In genomic region chr6:34063641-34064040, GRCh38 we compare ENCODE assay signal across 16 cellular contexts.
"Had no signal": no experiment of that assay in that cellular context is flagged by ENCODE, and none has a peak within 500 bp of the region (broad histone marks: within the 10 kb centered on the region; RNA-seq: fewer than 3 reads in every experiment).

No MANE protein-coding gene starts in this region.

- H3K9me3 ChIP-seq: neutrophil, right atrium auricular region, thyroid gland had no signal

- DNase-seq: activated CD4-positive, alpha-beta memory T cell treated with anti-CD3 and anti-CD28 coated beads, Interleukin-2, amount 10 ng/mL, durations not matched to agents 7 days and 5 days; activated CD4-positive, alpha-beta T cell treated with anti-CD3 and anti-CD28 coated beads for 36 hours; activated gamma-delta T cell; activated naive CD8-positive, alpha-beta T cell treated with anti-CD3 and anti-CD28 coated beads, Interleukin-2, amount 10 ng/mL, durations not matched to agents 7 days and 5 days; activated T-cell treated with anti-CD3 and anti-CD28 coated beads, Interleukin-2, amount 50 U/mL, for 48 hours; cortex of kidney; effector CD8-positive, alpha-beta T cell; immature natural killer cell; left colon; naive B cell; T1000; thyroid gland had no signal

- H3K36me3 ChIP-seq: neutrophil, right atrium auricular region, thyroid gland had no signal

- ATAC-seq: activated CD4-positive, alpha-beta T cell treated with anti-CD3 and anti-CD28 coated beads for 36 hours; left colon had no signal

- H3K27ac ChIP-seq: neutrophil, right atrium auricular region, skin epidermis, thyroid gland had no signal

- H3K27me3 ChIP-seq: right atrium auricular region, thyroid gland had no signal

- FAIRE-seq: urothelium cell line had no signal

- H3K4me1 ChIP-seq: thyroid gland had no signal

- H3K4me3 ChIP-seq: right atrium auricular region, skin epidermis, thyroid gland had no signal
